17 cellular contexts compared by ENCODE assay signal in the genomic region with DNA sequence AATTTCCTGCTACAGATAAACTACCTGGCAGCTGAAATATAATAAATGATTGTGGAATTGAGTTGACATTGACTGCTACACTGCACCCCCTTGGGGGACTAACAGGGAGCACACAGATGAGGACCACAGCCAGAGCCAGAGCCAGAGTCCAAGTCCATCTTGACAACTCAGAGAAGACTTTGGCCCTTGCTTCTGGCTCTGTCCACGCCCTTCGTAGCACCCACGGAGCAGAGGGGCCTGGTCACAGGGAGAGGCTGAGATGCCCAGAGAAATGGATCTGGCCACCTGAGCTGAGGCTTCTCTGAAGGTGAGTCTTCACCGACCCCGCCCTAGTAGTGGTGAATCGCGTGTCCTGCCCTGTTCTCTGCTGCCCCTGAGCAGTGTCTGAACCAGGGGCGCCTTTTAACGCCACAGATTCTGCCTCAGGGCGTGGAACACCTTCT. TPM values are rescaled to one million over a fixed set of nuclear protein-coding genes. Genes with fewer than 3 reads are reported as not detected.
DNase-seq lines count a peak whose midpoint lies in the region; ATAC-seq, FAIRE-seq and TF ChIP-seq lines count a peak whose summit lies in the region.
"Had no signal": no experiment of that assay in that cellular context is flagged by ENCODE, and none has a peak within 500 bp of the region (broad histone marks: within the 10 kb centered on the region; RNA-seq: fewer than 3 reads in every experiment).

No MANE protein-coding gene starts in this region.

- H4K20me1 ChIP-seq in K562 (replicated peaks; ENCODE audit: control insufficient read depth, insufficient read depth, low read length), result no peaks in the 10 kb centered on the region

- peak in 1 of 2 experiments; percentile 52; a peak in 2 of 4 replicates for TF ChIP-seq RAD21 in K562 (CRISPR knock-in tag; conservative IDR thresholded peaks at IDR 0.05 in 1 of 2, IDR thresholded peaks at IDR 0.05 in 1 of 2)
- peak; percentile 58 to 70 for TF ChIP-seq RAD21 in liver (IDR thresholded peaks at IDR 0.05)

- no peak overlapping the region for H3K27ac Mint-ChIP-seq in activated naive CD8-positive, alpha-beta T cell treated with anti-CD3 and anti-CD28 coated beads, Interleukin-2, amount 10 ng/mL, durations not matched to agents 7 days and 5 days
- H3K27ac Mint-ChIP-seq in activated naive CD8-positive, alpha-beta T cell treated with anti-CD3 and anti-CD28 coated beads, Interleukin-2, amount 50 U/mL, for 24 hours, result no peak overlapping the region
- no peak overlapping the region for H3K27ac Mint-ChIP-seq in mesothelial cell of epicardium
- H3K27ac Mint-ChIP-seq: CD4-positive, alpha-beta T cell; nephron had no signal

- no peaks in the 10 kb centered on the region for H3K36me3 Mint-ChIP-seq in activated naive CD8-positive, alpha-beta T cell treated with anti-CD3 and anti-CD28 coated beads, Interleukin-2, amount 10 ng/mL, durations not matched to agents 7 days and 5 days
- H3K36me3 Mint-ChIP-seq in activated naive CD8-positive, alpha-beta T cell treated with anti-CD3 and anti-CD28 coated beads, Interleukin-2, amount 50 U/mL, for 24 hours (ENCODE audit: low read depth), result no peaks in the 10 kb centered on the region
- no peaks in the 10 kb centered on the region for H3K36me3 Mint-ChIP-seq in mesothelial cell of epicardium

- ATAC-seq in activated naive CD8-positive, alpha-beta T cell treated with anti-CD3 and anti-CD28 coated beads, Interleukin-2, amount 10 ng/mL, durations not matched to agents 7 days and 5 days (ENCODE audit: low read depth), result no peak
- no peak for ATAC-seq in activated naive CD8-positive, alpha-beta T cell treated with anti-CD3 and anti-CD28 coated beads, Interleukin-2, amount 50 U/mL, for 24 hours
- ATAC-seq in K562, result peak; percentile 35
- no peak for ATAC-seq in GM19463 (IDR thresholded peaks at IDR 0.05; ENCODE audit: unreplicated experiment)

- H3K27me3 ChIP-seq in K562 (ENCODE audit: control insufficient read depth in 2 of 2, insufficient read depth in 2 of 2, low read length in 2 of 2) (no peaks in the 10 kb centered on the region), liver (ENCODE audit: control insufficient read depth in 4 of 4, insufficient read depth in 4 of 4, low read length in 3 of 4) (no peaks in the 10 kb centered on the region), spleen (replicated peaks in 1 of 7) (no peaks in the 10 kb centered on the region)

- H3K4me1 Mint-ChIP-seq in activated naive CD8-positive, alpha-beta T cell treated with anti-CD3 and anti-CD28 coated beads, Interleukin-2, amount 10 ng/mL, durations not matched to agents 7 days and 5 days, result peaks cover 2% of the 10 kb centered on the region
- H3K4me1 Mint-ChIP-seq in activated naive CD8-positive, alpha-beta T cell treated with anti-CD3 and anti-CD28 coated beads, Interleukin-2, amount 50 U/mL, for 24 hours, result no peaks in the 10 kb centered on the region
- H3K4me1 Mint-ChIP-seq in mesothelial cell of epicardium, result peaks cover 14% of the 10 kb centered on the region

- no peaks in the 10 kb centered on the region for H3K9me3 Mint-ChIP-seq in activated naive CD8-positive, alpha-beta T cell treated with anti-CD3 and anti-CD28 coated beads, Interleukin-2, amount 10 ng/mL, durations not matched to agents 7 days and 5 days
- no peaks in the 10 kb centered on the region for H3K9me3 Mint-ChIP-seq in activated naive CD8-positive, alpha-beta T cell treated with anti-CD3 and anti-CD28 coated beads, Interleukin-2, amount 50 U/mL, for 24 hours
- H3K9me3 Mint-ChIP-seq in mesothelial cell of epicardium, result peaks cover 7% of the 10 kb centered on the region
- H3K9me3 Mint-ChIP-seq: CD4-positive, alpha-beta T cell had no signal

- no peaks in the 10 kb centered on the region for H3K36me3 ChIP-seq in K562 (ENCODE audit: control insufficient read depth, insufficient read depth, low read length)
- H3K36me3 ChIP-seq in liver (ENCODE audit: control insufficient read depth in 4 of 4, insufficient read depth in 3 of 4, low read depth in 1 of 4, low read length in 3 of 4), result no peaks in the 10 kb centered on the region
- H3K36me3 ChIP-seq in spleen, result no peaks in the 10 kb centered on the region

- no peak overlapping the region for H3K4me3 Mint-ChIP-seq in activated naive CD8-positive, alpha-beta T cell treated with anti-CD3 and anti-CD28 coated beads, Interleukin-2, amount 10 ng/mL, durations not matched to agents 7 days and 5 days
- no peak overlapping the region for H3K4me3 Mint-ChIP-seq in activated naive CD8-positive, alpha-beta T cell treated with anti-CD3 and anti-CD28 coated beads, Interleukin-2, amount 50 U/mL, for 24 hours
- no peak overlapping the region for H3K4me3 Mint-ChIP-seq in mesothelial cell of epicardium
- H3K4me3 Mint-ChIP-seq: CD4-positive, alpha-beta T cell; nephron had no signal

- TF ChIP-seq CTCF in K562 (IDR thresholded peaks at IDR 0.05 in 2 of 3, conservative IDR thresholded peaks at IDR 0.05 in 1 of 3; ENCODE audit: insufficient read depth in 2 of 3, low read depth in 1 of 3, low read length in 3 of 3), result peak in 2 of 3 experiments; percentile 15 to 26; a peak in 2 of 6 replicates
- TF ChIP-seq CTCF in liver (IDR thresholded peaks at IDR 0.05; ENCODE audit: low read depth, low read length, missing input control), result peak; percentile 29
- TF ChIP-seq CTCF in spleen (IDR thresholded peaks at IDR 0.05 in 8 of 11, conservative IDR thresholded peaks at IDR 0.05 in 3 of 11), result no peak
- no peak for TF ChIP-seq CTCF in mesothelial cell of epicardium (IDR thresholded peaks at IDR 0.05; ENCODE audit: unreplicated experiment)

- POLR2A ChIA-PET in activated naive CD8-positive, alpha-beta T cell treated with anti-CD3 and anti-CD28 coated beads, Interleukin-2, amount 10 ng/mL, durations not matched to agents 7 days and 5 days (lab: Charles Lee), result no interaction called here
- POLR2A ChIA-PET in K562 (lab: Yijun Ruan, JAX), result interaction anchor here (1.0 to 4.0 kb wide), 5 partner anchors 16 to 43 kb away, joined by 3 to 23 read pairs (median 4); a partner anchor contains a TSS

- peak overlapping the region; percentile 29 for H2AFZ ChIP-seq in K562 (ENCODE audit: low read depth, low read length)

- H3K9me3 ChIP-seq in K562 (replicated peaks; ENCODE audit: control insufficient read depth, insufficient read depth, low read depth, low read length), result no peaks in the 10 kb centered on the region
- H3K9me3 ChIP-seq in liver (ENCODE audit: control insufficient read depth in 4 of 4, low read length in 3 of 4), result no peaks in the 10 kb centered on the region
- no peaks in the 10 kb centered on the region for H3K9me3 ChIP-seq in spleen

- H3K4me3 ChIP-seq in K562 (no peak overlapping the region), liver (ENCODE audit: low read depth in 1 of 3, low read length in 3 of 3) (no peak overlapping the region), spleen (no peak overlapping the region)

- TF ChIP-seq POLR2A in K562 (conservative IDR thresholded peaks at IDR 0.05), result no peak
- no peak for TF ChIP-seq POLR2A in spleen (IDR thresholded peaks at IDR 0.05)

- no TSS peak for BruUV-seq in K562 (replicated peaks; lab: Mats Ljungman, UMichigan)

- peaks cover 6% of the 10 kb centered on the region for H3K27me3 Mint-ChIP-seq in activated naive CD8-positive, alpha-beta T cell treated with anti-CD3 and anti-CD28 coated beads, Interleukin-2, amount 10 ng/mL, durations not matched to agents 7 days and 5 days
- no peaks in the 10 kb centered on the region for H3K27me3 Mint-ChIP-seq in activated naive CD8-positive, alpha-beta T cell treated with anti-CD3 and anti-CD28 coated beads, Interleukin-2, amount 50 U/mL, for 24 hours
- no peaks in the 10 kb centered on the region for H3K27me3 Mint-ChIP-seq in mesothelial cell of epicardium (ENCODE audit: low read depth)
- H3K27me3 Mint-ChIP-seq: CD4-positive, alpha-beta T cell had no signal

- in situ Hi-C loops in K562 (cut with MboI), result no loop called here

- CTCF ChIA-PET in K562 (lab: Yijun Ruan, JAX; ENCODE audit: low intra/inter-chr PET ratio), result no interaction called here

- H3K79me2 ChIP-seq in K562 (ENCODE audit: control insufficient read depth, insufficient read depth, low read length), result peaks cover 6% of the 10 kb centered on the region

- peak overlapping the region; percentile 33; the same call in 1 of the 3 replicates for H3K27ac ChIP-seq in K562 (ENCODE audit: extremely low read depth, low read depth, low read length)
- no peak overlapping the region for H3K27ac ChIP-seq in liver (ENCODE audit: low read depth in 1 of 2, low read length in 2 of 2)
- H3K27ac ChIP-seq in spleen, result no peak overlapping the region

- H3K9ac ChIP-seq in K562 (ENCODE audit: insufficient read depth in 1 of 2, low read depth in 2 of 2, low read length in 2 of 2) (peak overlapping the region in 1 of 2 experiments; percentile 45; a peak in 1 of 4 replicates), liver (ENCODE audit: low read depth in 1 of 2, low read length in 2 of 2) (no peak overlapping the region)

- intact Hi-C loops in K562 (cut with micrococcal nuclease), result no loop called here
- intact Hi-C loops in spleen (cut with DNase I; ENCODE audit: low total_unique reads), result no loop called here

- FAIRE-seq in K562 (lab: Jason Lieb, UNC), result no peak
- FAIRE-seq: A204.1, G401.6 had no signal

- H3K9me1 ChIP-seq in K562 (ENCODE audit: control insufficient read depth, insufficient read depth, low read length), result no peaks in the 10 kb centered on the region

- H3K4me1 ChIP-seq in K562 (replicated peaks in 1 of 2; ENCODE audit: control insufficient read depth in 2 of 2, insufficient read depth in 2 of 2, low read length in 2 of 2) (peaks cover 44 to 48% of the 10 kb centered on the region in 2 experiments), liver (ENCODE audit: control insufficient read depth in 4 of 4, insufficient read depth in 4 of 4, low read length in 3 of 4) (peaks cover 0 to 16% (median 10%) of the 10 kb centered on the region in 4 donors), spleen (peaks cover 0 to 66% (median 11%) of the 10 kb centered on the region in 6 donors)

- WGBS in K562 (ENCODE audit: insufficient coverage, low coverage, missing lambda C conversion rate), result 88% methylated on average over 10 of the region's 10 CpGs
- 76% methylated on average over 10 of the region's 10 CpGs for WGBS in liver
- WGBS in spleen, 5 donors, result 92 to 95% (median 94%) methylated on average over 6 to 10 of the region's 10 CpGs

- DNase-seq in activated naive CD8-positive, alpha-beta T cell treated with anti-CD3 and anti-CD28 coated beads, Interleukin-2, amount 10 ng/mL, durations not matched to agents 7 days and 5 days, result peak; percentile 16
- DNase-seq in activated naive CD8-positive, alpha-beta T cell treated with anti-CD3 and anti-CD28 coated beads, Interleukin-2, amount 50 U/mL, for 24 hours, result no peak
- DNase-seq in K562 (ENCODE audit: extremely low read depth in 1 of 4, low spot score in 3 of 4) (no peak), spleen (peak; percentile 59), mesothelial cell of epicardium (ENCODE audit: low spot score in 2 of 2, unreplicated experiment in 2 of 2) (no peak)
- DNase-seq in activated naive CD4-positive, alpha-beta T cell treated with Interleukin-2 at 50 U/mL for 16 hours, result no peak
- DNase-seq: activated CD8-positive, alpha-beta memory T cell treated with anti-CD3 and anti-CD28 coated beads, Interleukin-2, amount 50 U/mL, for 4 hours; activated naive CD4-positive, alpha-beta T cell treated with anti-CD3 and anti-CD28 coated beads, Interleukin-2, amount 50 U/mL, for 16 hours; CD4-positive, alpha-beta T cell; NCI-H1105 treated with DMSO at 0.1 percent for 48 hours; NCI-H345; stimulated activated naive CD4-positive, alpha-beta T cell treated with Interleukin-2 at 50 U/mL for 16 hours had no signal

- H3K4me2 ChIP-seq in K562 (ENCODE audit: insufficient read depth, low read length), result no peak overlapping the region

- no peak for TF ChIP-seq EP300 in K562 (IDR thresholded peaks at IDR 0.05; ENCODE audit: low read length)

RNA-seq across cellular contexts. Expression of a gene that starts 35.8 kb away (rescaled TPM):
- 100 to 1,000 TPM; 218 to 222 TPM for total RNA-seq in activated naive CD8-positive, alpha-beta T cell treated with anti-CD3 and anti-CD28 coated beads, Interleukin-2, amount 10 ng/mL, durations not matched to agents 7 days and 5 days
- 2,702 and 3,157 TPM in 2 replicates for total RNA-seq in K562 (2011; cell fraction: chromatin; rRNA removed; ENCODE audit: low replicate concordance)
- total RNA-seq in K562 (2011; cell fraction: nucleolus; rRNA removed), result 1,250 and 1,264 TPM in 2 replicates
- 2,042 and 2,843 TPM in 2 replicates for total RNA-seq in K562 (2011; cell fraction: nucleoplasm; rRNA removed)
- total RNA-seq in K562 (2014; rRNA removed) (176 and 192 TPM in 2 replicates), K562 (2014; rRNA removed; fragmentation: Illumina TruSeq; extraction: Trizol) (236 and 242 TPM in 2 replicates), K562 (2015; rRNA removed; fragmentation: Illumina TruSeq; extraction: Trizol) (215 and 240 TPM in 2 replicates), K562 (2021) (376 and 394 TPM in 2 replicates), liver (100 to 1,000 TPM in 1 of 2 donors, 10 to 100 TPM in 1; 60.5 to 104 TPM), spleen (100 to 1,000 TPM; 125 to 195 (median 145) TPM), mesothelial cell of epicardium (263 to 274 TPM (median 271 TPM) in 3 replicates)
- polyA plus RNA-seq in K562 (2011; rRNA removed) (606 and 1,027 TPM in 2 replicates), K562 (2014; fragmentation: Illumina TruSeq; extraction: Trizol) (324 and 385 TPM in 2 replicates), K562 (2014; fragmentation: Nextera tagmentation; extraction: Ambion mirVana) (100 to 1,000 TPM; 130 to 197 TPM), K562 (2014; rRNA removed) (582 and 610 TPM in 2 replicates), liver (10 to 100 TPM; 48.3 to 99.3 TPM), spleen (10 to 100 TPM; 41.3 to 89.0 (median 71.4) TPM)
- 192 and 285 TPM in 2 replicates for polyA plus RNA-seq in K562 (2011; cell fraction: cytosol; rRNA removed)
- 3,295 and 5,994 TPM in 2 replicates for polyA plus RNA-seq in K562 (2011; cell fraction: nucleus; rRNA removed)
- 368 and 393 TPM in 2 replicates for polyA plus RNA-seq in K562 (2012)
- 369 and 549 TPM in 2 replicates for polyA minus RNA-seq in K562 (2011; rRNA and poly(A)+ RNA removed)
- polyA minus RNA-seq in K562 (2011; cell fraction: cytosol; rRNA and poly(A)+ RNA removed), result 138 and 165 TPM in 2 replicates
- 1,130 and 1,570 TPM in 2 replicates for polyA minus RNA-seq in K562 (2011; cell fraction: nucleus; rRNA and poly(A)+ RNA removed)

RNA-seq across cellular contexts. Expression of a gene that starts 58.1 kb away (rescaled TPM):
- 10 to 100 TPM; 24.8 to 26.8 TPM for total RNA-seq in activated naive CD8-positive, alpha-beta T cell treated with anti-CD3 and anti-CD28 coated beads, Interleukin-2, amount 10 ng/mL, durations not matched to agents 7 days and 5 days
- total RNA-seq in K562 (2011; cell fraction: chromatin; rRNA removed; ENCODE audit: low replicate concordance), result 126 and 226 TPM in 2 replicates
- total RNA-seq in K562 (2011; cell fraction: nucleolus; rRNA removed), result 103 and 119 TPM in 2 replicates
- total RNA-seq in K562 (2011; cell fraction: nucleoplasm; rRNA removed), result 111 and 121 TPM in 2 replicates
- total RNA-seq in K562 (2014; rRNA removed) (14.4 and 18.5 TPM in 2 replicates), K562 (2014; rRNA removed; fragmentation: Illumina TruSeq; extraction: Trizol) (23.9 and 24.2 TPM in 2 replicates), K562 (2015; rRNA removed; fragmentation: Illumina TruSeq; extraction: Trizol) (19.7 and 21.2 TPM in 2 replicates), K562 (2021) (28.1 and 28.4 TPM in 2 replicates), liver (100 to 1,000 TPM in 1 of 2 donors, 10 to 100 TPM in 1; 77.5 to 189 TPM), spleen (10 to 100 TPM; 25.6 to 42.1 (median 31.9) TPM), mesothelial cell of epicardium (57.4 to 58.2 TPM (median 57.7 TPM) in 3 replicates)
- polyA plus RNA-seq in K562 (2011; rRNA removed) (12.5 and 29.2 TPM in 2 replicates), K562 (2014; fragmentation: Illumina TruSeq; extraction: Trizol) (22.7 and 23.4 TPM in 2 replicates), K562 (2014; fragmentation: Nextera tagmentation; extraction: Ambion mirVana) (10 to 100 TPM; 46.7 to 47.1 TPM), K562 (2014; rRNA removed) (29.6 and 31.0 TPM in 2 replicates), liver (100 to 1,000 TPM in 1 of 2 donors, 10 to 100 TPM in 1; 67.3 to 103 TPM), spleen (10 to 100 TPM; 11.0 to 15.7 (median 15.0) TPM)
- 19.3 and 37.3 TPM in 2 replicates for polyA plus RNA-seq in K562 (2011; cell fraction: cytosol; rRNA removed)
- polyA plus RNA-seq in K562 (2011; cell fraction: nucleus; rRNA removed), result 22.9 and 43.4 TPM in 2 replicates
- polyA plus RNA-seq in K562 (2012), result 24.5 and 30.1 TPM in 2 replicates
- polyA minus RNA-seq in K562 (2011; rRNA and poly(A)+ RNA removed), result 21.2 and 39.3 TPM in 2 replicates
- 6.9 and 15.1 TPM in 2 replicates for polyA minus RNA-seq in K562 (2011; cell fraction: cytosol; rRNA and poly(A)+ RNA removed)
- 31.7 and 35.3 TPM in 2 replicates for polyA minus RNA-seq in K562 (2011; cell fraction: nucleus; rRNA and poly(A)+ RNA removed)

Comparison
In these comparisons a context has a peak if more than half of its experiments do, and no peak if none do; other contexts are left out.
1. DNase-seq: peak in activated naive CD8-positive, alpha-beta T cell treated with anti-CD3 and anti-CD28 coated beads, Interleukin-2, amount 10 ng/mL, durations not matched to agents 7 days and 5 days (single experiment) and spleen (single experiment); none in activated naive CD8-positive, alpha-beta T cell treated with anti-CD3 and anti-CD28 coated beads, Interleukin-2, amount 50 U/mL, for 24 hours (single experiment), K562 (0 of 4), activated naive CD4-positive, alpha-beta T cell treated with Interleukin-2 at 50 U/mL for 16 hours (single experiment) and mesothelial cell of epicardium (0 of 2).
2. CTCF ChIP-seq: peak in K562 (2 of 3) and liver (single experiment); none in spleen (0 of 11) and mesothelial cell of epicardium (single experiment).